In the genomic region with DNA sequence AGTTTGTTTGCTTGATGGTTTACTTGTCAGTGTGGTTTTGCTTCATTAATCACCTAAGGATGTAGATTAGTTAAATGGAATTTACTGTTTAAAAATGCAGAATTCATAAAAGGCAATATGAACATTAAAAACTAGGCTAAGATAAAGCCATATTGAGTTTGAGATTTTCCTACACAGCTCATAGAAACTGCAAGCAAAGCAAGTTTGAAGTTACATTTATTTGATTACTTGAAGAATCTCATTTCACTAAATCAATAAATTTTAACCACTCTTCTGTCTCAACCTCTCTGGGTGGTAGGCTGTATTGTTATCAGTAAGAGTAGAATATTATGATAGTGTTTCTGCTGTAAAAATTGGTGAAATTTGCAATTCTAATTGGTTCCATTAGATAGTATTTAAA, we compare ENCODE assay signal across 7 cellular contexts.
"Had no signal": no experiment of that assay in that cellular context is flagged by ENCODE, and none has a peak within 500 bp of the region (broad histone marks: within the 10 kb centered on the region; RNA-seq: fewer than 3 reads in every experiment).

No MANE protein-coding gene starts in this region.

- ATAC-seq: GM12878 had no signal

- DNase-seq: GDM1, GF-D8 had no signal

- H3K4me3 ChIP-seq: GM12878 had no signal

- FAIRE-seq: GM12878, GM12891, GM12892, GM18507, GM19239 had no signal
